ENCODE assay signal across 19 cellular contexts in the genomic region with DNA sequence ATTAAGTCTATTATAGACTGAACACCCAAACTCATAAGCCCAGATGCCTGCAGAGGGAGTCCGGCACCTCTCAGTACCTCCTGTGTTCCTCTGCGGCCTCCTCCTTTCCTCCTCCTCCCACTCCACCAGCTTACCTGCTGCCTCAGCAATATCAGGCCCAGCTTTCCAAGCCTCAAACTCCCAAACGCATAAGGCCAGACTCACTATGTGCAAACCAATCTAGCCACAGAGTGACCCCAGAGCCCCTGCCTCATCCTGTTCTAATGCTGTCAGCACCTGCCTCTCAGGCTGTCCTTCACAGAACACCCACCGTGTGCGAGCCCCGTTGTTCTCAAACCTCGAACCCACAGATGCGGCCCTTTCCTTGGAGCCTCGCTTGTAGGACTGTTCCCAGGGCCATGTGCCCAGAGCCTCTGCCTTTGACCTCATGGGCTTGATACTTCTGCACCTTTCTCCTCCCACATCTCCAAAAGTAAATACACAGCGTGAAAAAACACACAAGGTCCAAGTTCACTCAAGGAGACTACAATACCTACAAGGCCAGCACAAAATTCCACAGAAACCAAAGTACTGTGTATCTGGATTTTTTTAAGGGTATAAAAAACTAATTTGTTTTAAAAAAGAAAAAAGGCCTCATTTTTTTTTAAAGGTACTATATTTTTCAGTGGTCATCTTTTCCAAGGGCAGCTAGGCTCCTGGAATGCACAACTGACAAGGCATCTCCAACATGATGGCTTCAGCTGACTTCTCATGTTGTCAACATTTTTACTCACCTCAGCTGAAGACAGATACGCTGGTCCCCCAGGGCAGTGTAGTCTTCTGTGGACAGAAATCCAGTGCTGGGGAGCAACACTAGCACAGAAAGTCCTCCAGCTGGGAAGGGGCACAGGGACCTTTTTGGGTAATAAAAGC. TPM values are rescaled to one million over a fixed set of nuclear protein-coding genes. Genes with fewer than 3 reads are reported as not detected.
DNase-seq lines count a peak whose midpoint lies in the region; ATAC-seq, FAIRE-seq and TF ChIP-seq lines count a peak whose summit lies in the region.
"Had no signal": no experiment of that assay in that cellular context is flagged by ENCODE, and none has a peak within 500 bp of the region (broad histone marks: within the 10 kb centered on the region; RNA-seq: fewer than 3 reads in every experiment).

No MANE protein-coding gene starts in this region.

- peaks cover 11% of the 10 kb centered on the region for H3K9me3 Mint-ChIP-seq in nephron progenitor cell
- H3K9me3 Mint-ChIP-seq: activated naive CD8-positive, alpha-beta T cell treated with anti-CD3 and anti-CD28 coated beads, Interleukin-2, amount 10 ng/mL, durations not matched to agents 7 days and 5 days; activated T-cell treated with anti-CD3 and anti-CD28 coated beads, Interleukin-2, amount 50 U/mL, for 24 hours had no signal

- peak overlapping the region; percentile 16; the same call in 1 of the 2 replicates for H3K23ac ChIP-seq in IMR-90 (ENCODE audit: low read depth, low read length)

- TF ChIP-seq CTCF in A549 (IDR thresholded peaks at IDR 0.05) (no peak), IMR-90 (conservative IDR thresholded peaks at IDR 0.05; ENCODE audit: low read depth, low read length) (no peak), choroid plexus epithelial cell (conservative IDR thresholded peaks at IDR 0.05; ENCODE audit: low read depth, low read length) (peak; percentile 31), nephron progenitor cell (IDR thresholded peaks at IDR 0.05) (no peak)

- intact Hi-C loops in IMR-90 (cut with micrococcal nuclease): no loop called here

- peaks cover 46 to 67% of the 10 kb centered on the region in 2 experiments for H3K79me1 ChIP-seq in IMR-90 (ENCODE audit: low read depth in 1 of 2, low read length in 2 of 2)

- H3K4me2 ChIP-seq in A549: no peak overlapping the region
- H3K4me2 ChIP-seq in IMR-90 (ENCODE audit: low read depth, low read length): no peak overlapping the region
- H3K4me2 ChIP-seq: smooth muscle cell had no signal

- TF ChIP-seq RAD21 in A549 (conservative IDR thresholded peaks at IDR 0.05 in 1 of 2, IDR thresholded peaks at IDR 0.05 in 1 of 2): 0 out of 5 replicates have a peak, but pooled peaks of 1 of the 2 experiments have one; percentile 2
- TF ChIP-seq RAD21 in IMR-90 (IDR thresholded peaks at IDR 0.05; ENCODE audit: low read length): no peak

- H3K4me1 ChIP-seq in A549: peaks cover 24% of the 10 kb centered on the region; the same call in 2 of the 3 replicates
- H3K4me1 ChIP-seq in IMR-90 (ENCODE audit: control insufficient read depth, insufficient read depth, low read length): peaks cover 8% of the 10 kb centered on the region

- ATAC-seq in A549: peak; percentile 55 to 70; a peak in 4 of 6 replicates
- ATAC-seq in IMR-90 (ENCODE audit: low read depth): peak; percentile 58
- no peak for ATAC-seq in GM18907 (IDR thresholded peaks at IDR 0.05; ENCODE audit: unreplicated experiment)
- ATAC-seq in activated CD4-positive, CD25-positive, alpha-beta regulatory T cell treated with anti-CD3 and anti-CD28 coated beads, Interleukin-2, amount 50 U/mL, for 24 hours: no peak

- TF ChIP-seq EP300 in A549 (IDR thresholded peaks at IDR 0.05): no peak

- no peak for FAIRE-seq in A549 (lab: Jason Lieb, UNC)
- FAIRE-seq: bronchial epithelial cell, GM12892 had no signal

- peaks cover 5% of the 10 kb centered on the region for H3K36me3 ChIP-seq in IMR-90 (ENCODE audit: control insufficient read depth, insufficient read depth, low read length)

- DNase-seq in A549 (ENCODE audit: low read depth in 1 of 2, low spot score in 1 of 2) (peak in 1 of 2 experiments; percentile 35), IMR-90 (no peak), choroid plexus epithelial cell (ENCODE audit: low read depth) (peak; percentile 37), nephron progenitor cell (no peak), ecto neural progenitor cell (ENCODE audit: low spot score) (no peak), NCI-H345 treated with DMSO at 0.1 percent for 48 hours (lab: John Stamatoyannopoulos, UW; ENCODE audit: unreplicated experiment) (no peak)
- DNase-seq: activated CD4-positive, alpha-beta memory T cell treated with anti-CD3 and anti-CD28 coated beads for 36 hours; activated naive CD8-positive, alpha-beta T cell treated with anti-CD3 and anti-CD28 coated beads, Interleukin-2, amount 10 ng/mL, durations not matched to agents 7 days and 5 days; activated T-cell treated with anti-CD3 and anti-CD28 coated beads, Interleukin-2, amount 50 U/mL, for 24 hours; effector CD8-positive, alpha-beta T cell; GDM1; hypothalamus; NCI-H187; stimulated activated naive CD4-positive, alpha-beta T cell had no signal

- in situ Hi-C loops in IMR-90 (cut with MboI; ENCODE audit: low sequenced_read_pairs): no loop called here

- H3K4me3 Mint-ChIP-seq in nephron progenitor cell: no peak overlapping the region
- H3K4me3 Mint-ChIP-seq: activated CD4-positive, alpha-beta memory T cell treated with anti-CD3 and anti-CD28 coated beads for 36 hours; activated naive CD8-positive, alpha-beta T cell treated with anti-CD3 and anti-CD28 coated beads, Interleukin-2, amount 10 ng/mL, durations not matched to agents 7 days and 5 days; activated T-cell treated with anti-CD3 and anti-CD28 coated beads, Interleukin-2, amount 50 U/mL, for 24 hours had no signal

- no peak for TF ChIP-seq POLR2A in A549 (IDR thresholded peaks at IDR 0.05; ENCODE audit: low read length)
- TF ChIP-seq POLR2A in IMR-90 (IDR thresholded peaks at IDR 0.05; ENCODE audit: low read depth, low read length): no peak

- peak overlapping the region; percentile 58 for H2AK9ac ChIP-seq in IMR-90 (replicated peaks; ENCODE audit: low read depth, low read length, poor library complexity)

- no peak overlapping the region for H4K8ac ChIP-seq in IMR-90 (ENCODE audit: low read depth in 2 of 2, low read length in 2 of 2)

- CTCF ChIA-PET in A549 (lab: Yijun Ruan, JAX): interaction anchor here (0.8 to 6.3 kb wide), 7 partner anchors 11 to 61 kb away, joined by 3 to 45 read pairs (median 8); no protein-coding TSS in a partner anchor
- CTCF ChIA-PET in IMR-90 (lab: Yijun Ruan, JAX): interaction anchor here (0.9 kb wide), 1 partner anchor 15 kb away, joined by 3 read pairs; no protein-coding TSS in a partner anchor

- no peak overlapping the region for H2AK5ac ChIP-seq in IMR-90 (ENCODE audit: low read depth, low read length)

- H4K5ac ChIP-seq in IMR-90 (ENCODE audit: low read depth, low read length): 0 out of 2 replicates have a peak overlapping the region, but pooled peaks have one; percentile 35

- 0 out of 6 replicates have a peak overlapping the region, but pooled peaks of 1 of the 2 experiments have one; percentile 1 for H3K27ac ChIP-seq in A549
- H3K27ac ChIP-seq in IMR-90 (ENCODE audit: insufficient read depth, low read length): no peak overlapping the region; the same call in 1 of the 2 replicates

- H3K56ac ChIP-seq in IMR-90 (ENCODE audit: extremely low read depth, insufficient read depth, low read length): 0 out of 2 replicates have a peak overlapping the region, but pooled peaks have one; percentile 11

- no peak overlapping the region for H2BK120ac ChIP-seq in IMR-90 (ENCODE audit: low read depth, low read length)

- peak overlapping the region; percentile 6 for H2AFZ ChIP-seq in IMR-90 (replicated peaks; ENCODE audit: low read length, poor library complexity)

- dilution Hi-C loops in IMR-90 (cut with HindIII; ENCODE audit: low sequenced_read_pairs, unreplicated experiment): no loop called here

- H3K4me1 Mint-ChIP-seq in nephron progenitor cell: peaks cover 25% of the 10 kb centered on the region

- H2BK20ac ChIP-seq in IMR-90 (ENCODE audit: low read depth, low read length): no peak overlapping the region

- no peak overlapping the region; the same call in 1 of the 2 replicates for H4K91ac ChIP-seq in IMR-90 (ENCODE audit: insufficient read depth, low read depth, low read length)

- no peak overlapping the region for H3K18ac ChIP-seq in IMR-90 (ENCODE audit: low read depth, low read length)

- no TSS peak for BruUV-seq in IMR-90 (replicated peaks; lab: Mats Ljungman, UMichigan)

- H3K9ac ChIP-seq in IMR-90 (ENCODE audit: low read depth, low read length): no peak overlapping the region; the same call in 1 of the 2 replicates

- H3K9me1 ChIP-seq in IMR-90 (ENCODE audit: insufficient read depth, low read length): peaks cover 13% of the 10 kb centered on the region

- H3K27ac Mint-ChIP-seq in nephron progenitor cell: peak overlapping the region; percentile 72
- H3K27ac Mint-ChIP-seq: activated CD4-positive, alpha-beta memory T cell treated with anti-CD3 and anti-CD28 coated beads for 36 hours; activated naive CD8-positive, alpha-beta T cell treated with anti-CD3 and anti-CD28 coated beads, Interleukin-2, amount 10 ng/mL, durations not matched to agents 7 days and 5 days; activated T-cell treated with anti-CD3 and anti-CD28 coated beads, Interleukin-2, amount 50 U/mL, for 24 hours had no signal

- no peak overlapping the region for H3K4ac ChIP-seq in IMR-90 (ENCODE audit: low read depth, low read length)

- H3K27me3 Mint-ChIP-seq in nephron progenitor cell (ENCODE audit: low read depth, poor library complexity): no peaks in the 10 kb centered on the region
- H3K27me3 Mint-ChIP-seq: activated CD4-positive, alpha-beta memory T cell treated with anti-CD3 and anti-CD28 coated beads for 36 hours; activated naive CD8-positive, alpha-beta T cell treated with anti-CD3 and anti-CD28 coated beads, Interleukin-2, amount 10 ng/mL, durations not matched to agents 7 days and 5 days; activated T-cell treated with anti-CD3 and anti-CD28 coated beads, Interleukin-2, amount 50 U/mL, for 24 hours had no signal

- H2BK15ac ChIP-seq in IMR-90 (ENCODE audit: low read depth, low read length): no peak overlapping the region

- H2BK5ac ChIP-seq in IMR-90 (ENCODE audit: low read depth, low read length, poor library complexity, severe bottlenecking): peak overlapping the region; percentile 17

- no peaks in the 10 kb centered on the region for H3K9me3 ChIP-seq in A549
- H3K9me3 ChIP-seq in IMR-90 (ENCODE audit: control insufficient read depth, insufficient read depth, low read length): no peaks in the 10 kb centered on the region

- H3K4me3 ChIP-seq in A549: no peak overlapping the region
- no peak overlapping the region for H3K4me3 ChIP-seq in IMR-90 (ENCODE audit: insufficient read depth, low read depth, low read length)
- H3K4me3 ChIP-seq in choroid plexus epithelial cell (ENCODE audit: low read depth, low read length): no peak overlapping the region
- H3K4me3 ChIP-seq: smooth muscle cell had no signal

- H3K14ac ChIP-seq in IMR-90 (replicated peaks; ENCODE audit: low read depth, low read length): no peak overlapping the region

- WGBS in A549 (ENCODE audit: missing lambda C conversion rate): 86% methylated on average over 11 of the region's 11 CpGs
- 92% methylated on average over 4 of the region's 11 CpGs; no CpG with 5 or more reads in 1 of the 2 experiments for WGBS in IMR-90 (ENCODE audit: extremely low coverage in 2 of 2, insufficient read length in 1 of 2), 2 experiments

- H3K27me3 ChIP-seq in IMR-90 (ENCODE audit: control insufficient read depth, insufficient read depth, low read length): no peaks in the 10 kb centered on the region

- POLR2A ChIA-PET in A549 (lab: Yijun Ruan, JAX) (interaction anchor here (2.1 kb wide), 1 partner anchor 53 kb away, joined by 7 read pairs; a partner anchor contains a TSS), IMR-90 (lab: Charles Lee; ENCODE audit: unreplicated experiment) (no interaction called here)

- peaks cover 37% of the 10 kb centered on the region for H4K20me1 ChIP-seq in IMR-90 (ENCODE audit: insufficient read depth, low read length)

- H3K36me3 Mint-ChIP-seq in nephron progenitor cell (ENCODE audit: low read depth): peaks cover 49% of the 10 kb centered on the region

RNA-seq across cellular contexts. Expression of a gene that starts 52.3 kb away (rescaled TPM):
- polyA plus RNA-seq in A549 (2011; rRNA removed) (54.3 and 59.1 TPM in 2 replicates), A549 (2017; fragmentation: RNase III; extraction: RNeasy Plus Mini Kit Qiagen cat#74134 plus additional on column Dnase treatment) (87.3 to 101 TPM (median 96.4 TPM) in 3 replicates), IMR-90 (2012; rRNA removed) (84.0 and 108 TPM in 2 replicates)
- polyA plus RNA-seq in A549 (2012; cell fraction: cytosol; rRNA removed): 55.8 and 64.5 TPM in 2 replicates
- 48.3 and 57.5 TPM in 2 replicates for polyA plus RNA-seq in A549 (2012; cell fraction: nucleus; rRNA removed)
- 63.7 and 69.5 TPM in 2 replicates for polyA minus RNA-seq in A549 (2011; rRNA and poly(A)+ RNA removed)
- total RNA-seq in IMR-90 (2012; rRNA removed): 64.2 and 80.7 TPM in 2 replicates
- 66.3 and 83.3 TPM in 2 replicates for polyA plus RNA-seq in IMR-90 (2012; cell fraction: cytosol; rRNA removed)
- polyA plus RNA-seq in IMR-90 (2012; cell fraction: nucleus; rRNA removed; ENCODE audit: low replicate concordance): 61.1 and 62.6 TPM in 2 replicates

Comparison
In these comparisons a context has a peak if more than half of its experiments do, and no peak if none do; other contexts are left out.
1. ATAC-seq: peak in A549 (2 of 2) and IMR-90 (single experiment); none in GM18907 (single experiment) and activated CD4-positive, CD25-positive, alpha-beta regulatory T cell treated with anti-CD3 and anti-CD28 coated beads, Interleukin-2, amount 50 U/mL, for 24 hours (0 of 2).